ENCODE assay signal across 1 cellular context in the genomic region with DNA sequence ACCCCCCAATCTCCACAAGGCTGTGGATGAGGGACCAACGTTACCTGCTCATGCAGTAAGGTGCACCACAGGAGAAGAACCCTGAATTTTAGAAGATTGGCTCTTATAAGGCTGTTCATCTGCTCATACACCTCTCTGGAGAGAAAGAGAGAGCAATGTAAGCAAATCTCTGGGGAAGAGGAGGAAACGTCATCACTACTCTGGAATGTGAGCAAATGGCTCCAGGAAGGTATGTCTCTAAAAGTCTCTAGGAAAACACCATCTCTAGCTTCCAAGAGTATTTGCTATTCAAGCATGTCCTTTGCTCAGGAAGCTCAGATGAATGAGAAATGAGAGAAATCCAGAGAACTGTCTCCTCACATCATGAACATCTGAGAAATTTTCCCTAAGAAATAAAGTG.
TF ChIP-seq lines count a peak whose summit lies in the region.

No MANE protein-coding gene starts in this region.

TF ChIP-seq in WTC11, 78 proteins besides CTCF, POLR2A, EP300 and RAD21 (continued from another document):
- TF ChIP-seq PRRX2 (CRISPR knock-in tag; IDR thresholded peaks at IDR 0.05) (no peak), GRHL2 (CRISPR knock-in tag; IDR thresholded peaks at IDR 0.05; ENCODE audit: insufficient replicate concordance, severe bottlenecking) (no peak), NFATC4 (CRISPR knock-in tag; IDR thresholded peaks at IDR 0.05) (no peak), ETV6 (CRISPR knock-in tag; IDR thresholded peaks at IDR 0.05) (no peak), ZNF423 (CRISPR knock-in tag; IDR thresholded peaks at IDR 0.05) (no peak), NR1H2 (CRISPR knock-in tag; IDR thresholded peaks at IDR 0.05) (no peak), FOXJ3 (CRISPR knock-in tag; IDR thresholded peaks at IDR 0.05; ENCODE audit: borderline replicate concordance) (no peak)
- TF ChIP-seq, protein P1, sequence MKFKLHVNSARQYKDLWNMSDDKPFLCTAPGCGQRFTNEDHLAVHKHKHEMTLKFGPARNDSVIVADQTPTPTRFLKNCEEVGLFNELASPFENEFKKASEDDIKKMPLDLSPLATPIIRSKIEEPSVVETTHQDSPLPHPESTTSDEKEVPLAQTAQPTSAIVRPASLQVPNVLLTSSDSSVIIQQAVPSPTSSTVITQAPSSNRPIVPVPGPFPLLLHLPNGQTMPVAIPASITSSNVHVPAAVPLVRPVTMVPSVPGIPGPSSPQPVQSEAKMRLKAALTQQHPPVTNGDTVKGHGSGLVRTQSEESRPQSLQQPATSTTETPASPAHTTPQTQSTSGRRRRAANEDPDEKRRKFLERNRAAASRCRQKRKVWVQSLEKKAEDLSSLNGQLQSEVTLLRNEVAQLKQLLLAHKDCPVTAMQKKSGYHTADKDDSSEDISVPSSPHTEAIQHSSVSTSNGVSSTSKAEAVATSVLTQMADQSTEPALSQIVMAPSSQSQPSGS (CRISPR knock-in tag; IDR thresholded peaks at IDR 0.05; ENCODE audit: borderline replicate concordance, low read depth): no peak
- TF ChIP-seq, protein P2, sequence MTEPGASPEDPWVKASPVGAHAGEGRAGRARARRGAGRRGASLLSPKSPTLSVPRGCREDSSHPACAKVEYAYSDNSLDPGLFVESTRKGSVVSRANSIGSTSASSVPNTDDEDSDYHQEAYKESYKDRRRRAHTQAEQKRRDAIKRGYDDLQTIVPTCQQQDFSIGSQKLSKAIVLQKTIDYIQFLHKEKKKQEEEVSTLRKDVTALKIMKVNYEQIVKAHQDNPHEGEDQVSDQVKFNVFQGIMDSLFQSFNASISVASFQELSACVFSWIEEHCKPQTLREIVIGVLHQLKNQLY (CRISPR knock-in tag; IDR thresholded peaks at IDR 0.05): no peak
